In the genomic region with DNA sequence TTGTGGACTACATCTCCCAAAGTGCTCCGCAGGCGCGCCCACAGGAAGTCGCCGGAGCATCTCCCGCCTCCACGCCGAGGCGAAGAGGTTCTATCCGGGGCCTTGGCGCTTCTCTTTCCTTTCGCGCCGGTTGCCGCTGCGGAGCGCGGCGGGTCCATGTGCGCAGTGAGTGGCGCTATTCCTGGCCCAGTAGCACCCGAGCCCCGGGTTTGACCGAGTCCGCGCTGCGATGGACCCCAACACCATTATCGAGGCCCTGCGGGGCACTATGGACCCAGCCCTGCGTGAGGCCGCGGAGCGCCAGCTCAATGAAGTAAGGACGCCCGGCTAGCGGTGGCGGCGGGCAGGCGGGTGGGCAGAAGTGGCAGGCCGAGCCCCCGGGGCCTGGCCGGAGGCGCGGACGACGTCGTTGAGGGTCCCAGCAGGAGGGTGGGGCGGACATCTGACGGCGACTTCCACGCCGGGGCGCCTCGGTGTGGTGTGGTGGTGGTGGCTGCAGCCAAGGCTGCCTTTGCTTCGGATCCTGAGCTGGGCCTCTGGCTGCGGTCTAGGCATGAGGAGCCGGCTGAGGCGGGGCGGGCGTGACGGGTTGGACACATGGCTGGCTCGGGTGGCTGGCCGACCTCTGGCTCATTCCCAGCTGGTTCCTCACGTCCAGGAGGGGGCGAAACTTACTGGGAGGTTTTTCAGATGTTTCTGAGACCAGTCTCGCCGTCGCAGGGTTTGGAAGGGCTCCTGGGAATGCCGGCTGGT, we compare ENCODE assay signal across 1 cellular context.
TF ChIP-seq lines count a peak whose summit lies in the region.

A gene (plus strand): TSS at position 118 of the 753 bp plus-strand sequence. CDS start 112 bp downstream, at position 230.

TF ChIP-seq in HepG2, 621 proteins besides CTCF, POLR2A, EP300 and RAD21 (continued from another document and continues in another):
- TF ChIP-seq, protein P1, sequence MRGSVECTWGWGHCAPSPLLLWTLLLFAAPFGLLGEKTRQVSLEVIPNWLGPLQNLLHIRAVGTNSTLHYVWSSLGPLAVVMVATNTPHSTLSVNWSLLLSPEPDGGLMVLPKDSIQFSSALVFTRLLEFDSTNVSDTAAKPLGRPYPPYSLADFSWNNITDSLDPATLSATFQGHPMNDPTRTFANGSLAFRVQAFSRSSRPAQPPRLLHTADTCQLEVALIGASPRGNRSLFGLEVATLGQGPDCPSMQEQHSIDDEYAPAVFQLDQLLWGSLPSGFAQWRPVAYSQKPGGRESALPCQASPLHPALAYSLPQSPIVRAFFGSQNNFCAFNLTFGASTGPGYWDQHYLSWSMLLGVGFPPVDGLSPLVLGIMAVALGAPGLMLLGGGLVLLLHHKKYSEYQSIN (CRISPR knock-in tag; IDR thresholded peaks at IDR 0.05; ENCODE audit: borderline replicate concordance): no peak
- TF ChIP-seq, protein P2, sequence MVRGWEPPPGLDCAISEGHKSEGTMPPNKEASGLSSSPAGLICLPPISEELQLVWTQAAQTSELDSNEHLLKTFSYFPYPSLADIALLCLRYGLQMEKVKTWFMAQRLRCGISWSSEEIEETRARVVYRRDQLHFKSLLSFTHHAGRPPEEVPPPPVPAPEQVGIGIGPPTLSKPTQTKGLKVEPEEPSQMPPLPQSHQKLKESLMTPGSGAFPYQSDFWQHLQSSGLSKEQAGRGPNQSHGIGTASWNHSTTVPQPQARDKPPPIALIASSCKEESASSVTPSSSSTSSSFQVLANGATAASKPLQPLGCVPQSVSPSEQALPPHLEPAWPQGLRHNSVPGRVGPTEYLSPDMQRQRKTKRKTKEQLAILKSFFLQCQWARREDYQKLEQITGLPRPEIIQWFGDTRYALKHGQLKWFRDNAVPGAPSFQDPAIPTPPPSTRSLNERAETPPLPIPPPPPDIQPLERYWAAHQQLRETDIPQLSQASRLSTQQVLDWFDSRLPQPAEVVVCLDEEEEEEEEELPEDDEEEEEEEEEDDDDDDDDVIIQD (CRISPR knock-in tag; IDR thresholded peaks at IDR 0.05; ENCODE audit: low read depth): peak; percentile 56
- no peak for TF ChIP-seq RCOR2 (CRISPR knock-in tag; IDR thresholded peaks at IDR 0.05)
- no peak for TF ChIP-seq SMARCC2 (IDR thresholded peaks at IDR 0.05)
- TF ChIP-seq MEIS1 (CRISPR knock-in tag; IDR thresholded peaks at IDR 0.05; ENCODE audit: borderline replicate concordance): peak; percentile 47; the same call in 1 of the 2 replicates
- TF ChIP-seq SRSF1 (optimal IDR thresholded peaks at IDR 0.05; ENCODE audit: low read depth, low read length): no peak
- TF ChIP-seq SP140L (CRISPR knock-in tag; IDR thresholded peaks at IDR 0.05; ENCODE audit: borderline replicate concordance): no peak
- TF ChIP-seq WIZ (CRISPR knock-in tag; IDR thresholded peaks at IDR 0.05): peak; percentile 34; the same call in 1 of the 2 replicates
- TF ChIP-seq ZNF841 (CRISPR knock-in tag; IDR thresholded peaks at IDR 0.05; ENCODE audit: borderline replicate concordance): no peak
- TF ChIP-seq ZC3H4 (CRISPR knock-in tag; IDR thresholded peaks at IDR 0.05; ENCODE audit: borderline replicate concordance): no peak
- peak; percentile 97 for TF ChIP-seq PHF8 (CRISPR knock-in tag; IDR thresholded peaks at IDR 0.05)
- TF ChIP-seq, protein P3, sequence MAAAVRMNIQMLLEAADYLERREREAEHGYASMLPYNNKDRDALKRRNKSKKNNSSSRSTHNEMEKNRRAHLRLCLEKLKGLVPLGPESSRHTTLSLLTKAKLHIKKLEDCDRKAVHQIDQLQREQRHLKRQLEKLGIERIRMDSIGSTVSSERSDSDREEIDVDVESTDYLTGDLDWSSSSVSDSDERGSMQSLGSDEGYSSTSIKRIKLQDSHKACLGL (CRISPR knock-in tag; IDR thresholded peaks at IDR 0.05): peak; percentile 98
- TF ChIP-seq, protein P4, sequence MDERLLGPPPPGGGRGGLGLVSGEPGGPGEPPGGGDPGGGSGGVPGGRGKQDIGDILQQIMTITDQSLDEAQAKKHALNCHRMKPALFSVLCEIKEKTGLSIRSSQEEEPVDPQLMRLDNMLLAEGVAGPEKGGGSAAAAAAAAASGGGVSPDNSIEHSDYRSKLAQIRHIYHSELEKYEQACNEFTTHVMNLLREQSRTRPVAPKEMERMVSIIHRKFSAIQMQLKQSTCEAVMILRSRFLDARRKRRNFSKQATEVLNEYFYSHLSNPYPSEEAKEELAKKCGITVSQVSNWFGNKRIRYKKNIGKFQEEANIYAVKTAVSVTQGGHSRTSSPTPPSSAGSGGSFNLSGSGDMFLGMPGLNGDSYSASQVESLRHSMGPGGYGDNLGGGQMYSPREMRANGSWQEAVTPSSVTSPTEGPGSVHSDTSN (CRISPR knock-in tag; IDR thresholded peaks at IDR 0.05): no peak
- TF ChIP-seq, protein P5, sequence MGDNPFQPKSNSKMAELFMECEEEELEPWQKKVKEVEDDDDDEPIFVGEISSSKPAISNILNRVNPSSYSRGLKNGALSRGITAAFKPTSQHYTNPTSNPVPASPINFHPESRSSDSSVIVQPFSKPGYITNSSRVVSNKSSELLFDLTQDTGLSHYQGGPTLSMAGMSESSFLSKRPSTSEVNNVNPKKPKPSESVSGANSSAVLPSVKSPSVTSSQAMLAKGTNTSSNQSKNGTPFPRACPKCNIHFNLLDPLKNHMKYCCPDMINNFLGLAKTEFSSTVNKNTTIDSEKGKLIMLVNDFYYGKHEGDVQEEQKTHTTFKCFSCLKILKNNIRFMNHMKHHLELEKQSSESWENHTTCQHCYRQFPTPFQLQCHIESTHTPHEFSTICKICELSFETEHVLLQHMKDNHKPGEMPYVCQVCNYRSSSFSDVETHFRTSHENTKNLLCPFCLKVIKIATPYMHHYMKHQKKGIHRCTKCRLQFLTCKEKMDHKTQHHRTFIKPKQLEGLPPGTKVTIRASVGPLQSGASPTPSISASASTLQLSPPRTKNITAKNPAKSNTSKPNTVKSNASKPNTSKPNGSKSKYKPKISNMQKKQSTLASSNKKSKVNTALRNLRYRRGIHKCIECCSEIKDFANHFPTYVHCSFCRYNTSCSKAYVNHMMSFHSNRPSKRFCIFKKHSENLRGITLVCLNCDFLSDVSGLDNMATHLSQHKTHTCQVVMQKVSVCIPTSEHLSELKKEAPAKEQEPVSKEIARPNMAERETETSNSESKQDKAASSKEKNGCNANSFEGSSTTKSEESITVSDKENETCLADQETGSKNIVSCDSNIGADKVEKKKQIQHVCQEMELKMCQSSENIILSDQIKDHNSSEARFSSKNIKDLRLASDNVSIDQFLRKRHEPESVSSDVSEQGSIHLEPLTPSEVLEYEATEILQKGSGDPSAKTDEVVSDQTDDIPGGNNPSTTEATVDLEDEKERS (CRISPR knock-in tag; IDR thresholded peaks at IDR 0.05): peak; percentile 49; the same call in 1 of the 2 replicates
- TF ChIP-seq, protein P6, sequence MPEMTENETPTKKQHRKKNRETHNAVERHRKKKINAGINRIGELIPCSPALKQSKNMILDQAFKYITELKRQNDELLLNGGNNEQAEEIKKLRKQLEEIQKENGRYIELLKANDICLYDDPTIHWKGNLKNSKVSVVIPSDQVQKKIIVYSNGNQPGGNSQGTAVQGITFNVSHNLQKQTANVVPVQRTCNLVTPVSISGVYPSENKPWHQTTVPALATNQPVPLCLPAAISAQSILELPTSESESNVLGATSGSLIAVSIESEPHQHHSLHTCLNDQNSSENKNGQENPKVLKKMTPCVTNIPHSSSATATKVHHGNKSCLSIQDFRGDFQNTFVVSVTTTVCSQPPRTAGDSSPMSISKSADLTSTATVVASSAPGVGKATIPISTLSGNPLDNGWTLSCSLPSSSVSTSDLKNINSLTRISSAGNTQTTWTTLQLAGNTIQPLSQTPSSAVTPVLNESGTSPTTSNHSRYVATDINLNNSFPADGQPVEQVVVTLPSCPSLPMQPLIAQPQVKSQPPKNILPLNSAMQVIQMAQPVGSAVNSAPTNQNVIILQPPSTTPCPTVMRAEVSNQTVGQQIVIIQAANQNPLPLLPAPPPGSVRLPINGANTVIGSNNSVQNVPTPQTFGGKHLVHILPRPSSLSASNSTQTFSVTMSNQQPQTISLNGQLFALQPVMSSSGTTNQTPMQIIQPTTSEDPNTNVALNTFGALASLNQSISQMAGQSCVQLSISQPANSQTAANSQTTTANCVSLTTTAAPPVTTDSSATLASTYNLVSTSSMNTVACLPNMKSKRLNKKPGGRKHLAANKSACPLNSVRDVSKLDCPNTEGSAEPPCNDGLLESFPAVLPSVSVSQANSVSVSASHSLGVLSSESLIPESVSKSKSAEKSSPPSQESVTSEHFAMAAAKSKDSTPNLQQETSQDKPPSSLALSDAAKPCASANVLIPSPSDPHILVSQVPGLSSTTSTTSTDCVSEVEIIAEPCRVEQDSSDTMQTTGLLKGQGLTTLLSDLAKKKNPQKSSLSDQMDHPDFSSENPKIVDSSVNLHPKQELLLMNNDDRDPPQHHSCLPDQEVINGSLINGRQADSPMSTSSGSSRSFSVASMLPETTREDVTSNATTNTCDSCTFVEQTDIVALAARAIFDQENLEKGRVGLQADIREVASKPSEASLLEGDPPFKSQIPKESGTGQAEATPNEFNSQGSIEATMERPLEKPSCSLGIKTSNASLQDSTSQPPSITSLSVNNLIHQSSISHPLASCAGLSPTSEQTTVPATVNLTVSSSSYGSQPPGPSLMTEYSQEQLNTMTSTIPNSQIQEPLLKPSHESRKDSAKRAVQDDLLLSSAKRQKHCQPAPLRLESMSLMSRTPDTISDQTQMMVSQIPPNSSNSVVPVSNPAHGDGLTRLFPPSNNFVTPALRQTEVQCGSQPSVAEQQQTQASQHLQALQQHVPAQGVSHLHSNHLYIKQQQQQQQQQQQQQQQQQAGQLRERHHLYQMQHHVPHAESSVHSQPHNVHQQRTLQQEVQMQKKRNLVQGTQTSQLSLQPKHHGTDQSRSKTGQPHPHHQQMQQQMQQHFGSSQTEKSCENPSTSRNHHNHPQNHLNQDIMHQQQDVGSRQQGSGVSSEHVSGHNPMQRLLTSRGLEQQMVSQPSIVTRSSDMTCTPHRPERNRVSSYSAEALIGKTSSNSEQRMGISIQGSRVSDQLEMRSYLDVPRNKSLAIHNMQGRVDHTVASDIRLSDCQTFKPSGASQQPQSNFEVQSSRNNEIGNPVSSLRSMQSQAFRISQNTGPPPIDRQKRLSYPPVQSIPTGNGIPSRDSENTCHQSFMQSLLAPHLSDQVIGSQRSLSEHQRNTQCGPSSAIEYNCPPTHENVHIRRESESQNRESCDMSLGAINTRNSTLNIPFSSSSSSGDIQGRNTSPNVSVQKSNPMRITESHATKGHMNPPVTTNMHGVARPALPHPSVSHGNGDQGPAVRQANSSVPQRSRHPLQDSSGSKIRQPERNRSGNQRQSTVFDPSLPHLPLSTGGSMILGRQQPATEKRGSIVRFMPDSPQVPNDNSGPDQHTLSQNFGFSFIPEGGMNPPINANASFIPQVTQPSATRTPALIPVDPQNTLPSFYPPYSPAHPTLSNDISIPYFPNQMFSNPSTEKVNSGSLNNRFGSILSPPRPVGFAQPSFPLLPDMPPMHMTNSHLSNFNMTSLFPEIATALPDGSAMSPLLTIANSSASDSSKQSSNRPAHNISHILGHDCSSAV (CRISPR knock-in tag; IDR thresholded peaks at IDR 0.05; ENCODE audit: borderline replicate concordance): peak; percentile 83; the same call in 1 of the 2 replicates
- TF ChIP-seq, protein P7, sequence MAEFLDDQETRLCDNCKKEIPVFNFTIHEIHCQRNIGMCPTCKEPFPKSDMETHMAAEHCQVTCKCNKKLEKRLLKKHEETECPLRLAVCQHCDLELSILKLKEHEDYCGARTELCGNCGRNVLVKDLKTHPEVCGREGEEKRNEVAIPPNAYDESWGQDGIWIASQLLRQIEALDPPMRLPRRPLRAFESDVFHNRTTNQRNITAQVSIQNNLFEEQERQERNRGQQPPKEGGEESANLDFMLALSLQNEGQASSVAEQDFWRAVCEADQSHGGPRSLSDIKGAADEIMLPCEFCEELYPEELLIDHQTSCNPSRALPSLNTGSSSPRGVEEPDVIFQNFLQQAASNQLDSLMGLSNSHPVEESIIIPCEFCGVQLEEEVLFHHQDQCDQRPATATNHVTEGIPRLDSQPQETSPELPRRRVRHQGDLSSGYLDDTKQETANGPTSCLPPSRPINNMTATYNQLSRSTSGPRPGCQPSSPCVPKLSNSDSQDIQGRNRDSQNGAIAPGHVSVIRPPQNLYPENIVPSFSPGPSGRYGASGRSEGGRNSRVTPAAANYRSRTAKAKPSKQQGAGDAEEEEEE (CRISPR knock-in tag; IDR thresholded peaks at IDR 0.05; ENCODE audit: borderline replicate concordance): no peak
- peak; percentile 27; the same call in 1 of the 2 replicates for TF ChIP-seq ZBTB7B (CRISPR knock-in tag; IDR thresholded peaks at IDR 0.05)
- TF ChIP-seq, protein P8, sequence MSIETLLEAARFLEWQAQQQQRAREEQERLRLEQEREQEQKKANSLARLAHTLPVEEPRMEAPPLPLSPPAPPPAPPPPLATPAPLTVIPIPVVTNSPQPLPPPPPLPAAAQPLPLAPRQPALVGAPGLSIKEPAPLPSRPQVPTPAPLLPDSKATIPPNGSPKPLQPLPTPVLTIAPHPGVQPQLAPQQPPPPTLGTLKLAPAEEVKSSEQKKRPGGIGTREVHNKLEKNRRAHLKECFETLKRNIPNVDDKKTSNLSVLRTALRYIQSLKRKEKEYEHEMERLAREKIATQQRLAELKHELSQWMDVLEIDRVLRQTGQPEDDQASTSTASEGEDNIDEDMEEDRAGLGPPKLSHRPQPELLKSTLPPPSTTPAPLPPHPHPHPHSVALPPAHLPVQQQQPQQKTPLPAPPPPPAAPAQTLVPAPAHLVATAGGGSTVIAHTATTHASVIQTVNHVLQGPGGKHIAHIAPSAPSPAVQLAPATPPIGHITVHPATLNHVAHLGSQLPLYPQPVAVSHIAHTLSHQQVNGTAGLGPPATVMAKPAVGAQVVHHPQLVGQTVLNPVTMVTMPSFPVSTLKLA (IDR thresholded peaks at IDR 0.05): no peak
- TF ChIP-seq ZNF746 (CRISPR knock-in tag; IDR thresholded peaks at IDR 0.05): peak; percentile 56; the same call in 1 of the 2 replicates
- peak; percentile 67; the same call in 1 of the 2 replicates for TF ChIP-seq ISL2 (CRISPR knock-in tag; IDR thresholded peaks at IDR 0.05)
- peak; percentile 47 for TF ChIP-seq AGO1 (IDR thresholded peaks at IDR 0.05; ENCODE audit: low read depth, low read length, poor library complexity, severe bottlenecking)
- no peak for TF ChIP-seq NR3C1 (CRISPR knock-in tag; IDR thresholded peaks at IDR 0.05)
- TF ChIP-seq TBL1XR1 (IDR thresholded peaks at IDR 0.05; ENCODE audit: borderline replicate concordance, low read length, partially characterized antibody): no peak
- TF ChIP-seq SUZ12 (IDR thresholded peaks at IDR 0.05; ENCODE audit: low read depth, low read length): peak; percentile 67
- no peak for TF ChIP-seq ZNF720 (CRISPR knock-in tag; IDR thresholded peaks at IDR 0.05)
- TF ChIP-seq ZNF777 (CRISPR knock-in tag; IDR thresholded peaks at IDR 0.05): peak; percentile 65
- TF ChIP-seq, protein P9, sequence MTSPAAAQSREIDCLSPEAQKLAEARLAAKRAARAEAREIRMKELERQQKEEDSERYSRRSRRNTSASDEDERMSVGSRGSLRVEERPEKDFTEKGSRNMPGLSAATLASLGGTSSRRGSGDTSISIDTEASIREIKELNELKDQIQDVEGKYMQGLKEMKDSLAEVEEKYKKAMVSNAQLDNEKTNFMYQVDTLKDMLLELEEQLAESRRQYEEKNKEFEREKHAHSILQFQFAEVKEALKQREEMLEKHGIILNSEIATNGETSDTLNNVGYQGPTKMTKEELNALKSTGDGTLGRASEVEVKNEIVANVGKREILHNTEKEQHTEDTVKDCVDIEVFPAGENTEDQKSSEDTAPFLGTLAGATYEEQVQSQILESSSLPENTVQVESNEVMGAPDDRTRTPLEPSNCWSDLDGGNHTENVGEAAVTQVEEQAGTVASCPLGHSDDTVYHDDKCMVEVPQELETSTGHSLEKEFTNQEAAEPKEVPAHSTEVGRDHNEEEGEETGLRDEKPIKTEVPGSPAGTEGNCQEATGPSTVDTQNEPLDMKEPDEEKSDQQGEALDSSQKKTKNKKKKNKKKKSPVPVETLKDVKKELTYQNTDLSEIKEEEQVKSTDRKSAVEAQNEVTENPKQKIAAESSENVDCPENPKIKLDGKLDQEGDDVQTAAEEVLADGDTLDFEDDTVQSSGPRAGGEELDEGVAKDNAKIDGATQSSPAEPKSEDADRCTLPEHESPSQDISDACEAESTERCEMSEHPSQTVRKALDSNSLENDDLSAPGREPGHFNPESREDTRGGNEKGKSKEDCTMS (CRISPR knock-in tag; conservative IDR thresholded peaks at IDR 0.05): no peak
- no peak for TF ChIP-seq CBX2 (IDR thresholded peaks at IDR 0.05; ENCODE audit: low read depth, low read length)
- no peak for TF ChIP-seq CBX2 (CRISPR knock-in tag; IDR thresholded peaks at IDR 0.05; ENCODE audit: low read depth)
- TF ChIP-seq ZMYM3 (CRISPR knock-in tag; IDR thresholded peaks at IDR 0.05): 0 out of 2 replicates have a peak, but pooled peaks have one; percentile 35
